In the genomic region with DNA sequence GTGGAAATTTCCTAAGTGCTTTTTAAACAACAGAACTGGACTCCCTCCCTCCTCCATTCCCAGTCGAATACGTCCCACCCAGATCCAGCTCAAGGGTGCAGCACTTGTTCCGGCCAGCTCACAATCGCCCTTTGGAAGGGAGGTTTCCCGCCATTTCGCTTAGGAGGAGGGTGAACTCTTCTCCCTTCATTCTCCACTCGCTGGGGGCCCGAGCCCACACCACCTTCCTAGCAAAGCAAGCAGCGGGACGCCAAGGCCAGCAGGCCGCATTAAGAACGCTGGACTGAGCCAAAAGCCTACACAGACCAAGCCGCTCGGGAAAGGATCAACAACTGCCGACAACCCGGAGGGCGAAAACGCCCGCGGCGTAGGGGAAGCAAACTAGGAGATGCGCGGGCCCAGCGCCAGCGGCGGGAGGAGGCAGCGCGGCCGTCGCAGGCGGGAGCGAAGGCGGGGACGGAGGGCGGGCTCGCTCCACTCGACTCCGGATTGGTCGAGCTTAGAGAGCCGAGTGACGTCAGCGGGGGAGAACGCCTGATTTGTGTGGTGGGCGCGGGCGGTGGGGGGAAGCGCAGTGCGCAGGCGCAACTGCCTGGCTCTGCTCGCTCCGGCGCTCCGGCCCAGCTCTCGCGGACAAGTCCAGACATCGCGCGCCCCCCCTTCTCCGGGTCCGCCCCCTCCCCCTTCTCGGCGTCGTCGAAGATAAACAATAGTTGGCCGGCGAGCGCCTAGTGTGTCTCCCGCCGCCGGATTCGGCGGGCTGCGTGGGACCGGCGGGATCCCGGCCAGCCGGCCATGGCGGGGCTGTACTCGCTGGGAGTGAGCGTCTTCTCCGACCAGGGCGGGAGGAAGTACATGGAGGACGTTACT, we compare ENCODE assay signal across 8 cellular contexts. TPM values are rescaled to one million over a fixed set of nuclear protein-coding genes. Genes with fewer than 3 reads are reported as not detected.
A peak's percentile ranks its signal among the peaks of the same experiment; 100 is the strongest.
DNase-seq lines count a peak whose midpoint lies in the region; ATAC-seq and TF ChIP-seq lines count a peak whose summit lies in the region.

Gene PPM1D, plus strand, starts transcription at position 574 of the 870 bp plus-strand sequence. Its CDS starts 222 bp downstream, at position 796.

- peak within 1 kb of the TSS; percentile 90 to 100 (median 97) for H3K4me3 Mint-ChIP-seq in naive B cell
- H3K4me3 Mint-ChIP-seq in stimulated activated effector memory CD8-positive, alpha-beta T cell treated with anti-CD3 and anti-CD28 coated beads, Interleukin-12 subunit alpha, Interleukin-12 subunit beta, amount 100 ng/mL, for 72 hours: peak within 1 kb of the TSS; percentile 92

- no peak for TF ChIP-seq CTCF in LNCaP clone FGC (IDR thresholded peaks at IDR 0.05; ENCODE audit: control insufficient read depth, extremely low read depth, insufficient read depth)

- ATAC-seq in naive B cell (ENCODE audit: low read depth in 2 of 2): peak; percentile 88
- peak; percentile 95 for ATAC-seq in stimulated activated effector memory CD8-positive, alpha-beta T cell treated with anti-CD3 and anti-CD28 coated beads, Interleukin-12 subunit alpha, Interleukin-12 subunit beta, amount 100 ng/mL, for 72 hours

- peak; percentile 99 for DNase-seq in EL
- DNase-seq in H4 (ENCODE audit: low spot score): peak; percentile 100
- peak; percentile 94 for DNase-seq in LNCaP clone FGC (ENCODE audit: low read depth)
- DNase-seq in RPMI8226: peak; percentile 99
- peak; percentile 95 to 96 for DNase-seq in activated T-helper 1 cell treated with anti-CD3 and anti-CD28 coated beads, Interleukin-2, amount 50 U/mL, for 16 hours (ENCODE audit: low read depth in 1 of 2, low spot score in 1 of 2)
- DNase-seq in fibroblast of gingiva (ENCODE audit: low read depth): peak; percentile 99
- peak; percentile 98 for DNase-seq in naive B cell
- DNase-seq in stimulated activated effector memory CD8-positive, alpha-beta T cell treated with anti-CD3 and anti-CD28 coated beads, Interleukin-12 subunit alpha, Interleukin-12 subunit beta, amount 100 ng/mL, for 72 hours (ENCODE audit: low spot score in 2 of 2): peak; percentile 96 to 98

- peak within 1 kb of the TSS; percentile 73 for H3K4me3 ChIP-seq in LNCaP clone FGC (ENCODE audit: low read depth, low read length)

- H3K9me3 Mint-ChIP-seq in naive B cell: peaks cover 0 to 2% (median 0%) of the 10 kb centered on the region in 7 donors
- no peaks in the 10 kb centered on the region for H3K9me3 Mint-ChIP-seq in stimulated activated effector memory CD8-positive, alpha-beta T cell treated with anti-CD3 and anti-CD28 coated beads, Interleukin-12 subunit alpha, Interleukin-12 subunit beta, amount 100 ng/mL, for 72 hours

- peaks cover 28 to 53% (median 50%) of the 10 kb centered on the region in 3 donors for H3K4me1 Mint-ChIP-seq in naive B cell
- H3K4me1 Mint-ChIP-seq in stimulated activated effector memory CD8-positive, alpha-beta T cell treated with anti-CD3 and anti-CD28 coated beads, Interleukin-12 subunit alpha, Interleukin-12 subunit beta, amount 100 ng/mL, for 72 hours: peaks cover 43% of the 10 kb centered on the region

- H3K27ac Mint-ChIP-seq in naive B cell: peak within 1 kb of the TSS; percentile 90 to 99 (median 96)
- peak within 1 kb of the TSS; percentile 96 for H3K27ac Mint-ChIP-seq in stimulated activated effector memory CD8-positive, alpha-beta T cell treated with anti-CD3 and anti-CD28 coated beads, Interleukin-12 subunit alpha, Interleukin-12 subunit beta, amount 100 ng/mL, for 72 hours

- no peaks in the 10 kb centered on the region for H3K36me3 Mint-ChIP-seq in naive B cell
- H3K36me3 Mint-ChIP-seq in stimulated activated effector memory CD8-positive, alpha-beta T cell treated with anti-CD3 and anti-CD28 coated beads, Interleukin-12 subunit alpha, Interleukin-12 subunit beta, amount 100 ng/mL, for 72 hours: peaks cover 20% of the 10 kb centered on the region

- no peaks in the 10 kb centered on the region for H3K27me3 Mint-ChIP-seq in naive B cell

RNA-seq across cellular contexts. Expression of gene PPM1D, which starts in this region (rescaled TPM):
- 9.6 and 10.7 TPM in 2 replicates for total RNA-seq in H4 (2014; rRNA removed; shearing (Covaris generic))
- polyA plus RNA-seq in naive B cell (ENCODE audit: low read depth in 6 of 6): 10 to 100 TPM; 10.1 to 21.4 (median 12.6) TPM

Comparison
In these comparisons a context has a peak if more than half of its experiments do, and no peak if none do; other contexts are left out.
1. Peak in every context shown above with its lines: DNase-seq, ATAC-seq and H3K4me3 ChIP-seq.